8 cellular contexts compared by ENCODE assay signal in the genomic region with DNA sequence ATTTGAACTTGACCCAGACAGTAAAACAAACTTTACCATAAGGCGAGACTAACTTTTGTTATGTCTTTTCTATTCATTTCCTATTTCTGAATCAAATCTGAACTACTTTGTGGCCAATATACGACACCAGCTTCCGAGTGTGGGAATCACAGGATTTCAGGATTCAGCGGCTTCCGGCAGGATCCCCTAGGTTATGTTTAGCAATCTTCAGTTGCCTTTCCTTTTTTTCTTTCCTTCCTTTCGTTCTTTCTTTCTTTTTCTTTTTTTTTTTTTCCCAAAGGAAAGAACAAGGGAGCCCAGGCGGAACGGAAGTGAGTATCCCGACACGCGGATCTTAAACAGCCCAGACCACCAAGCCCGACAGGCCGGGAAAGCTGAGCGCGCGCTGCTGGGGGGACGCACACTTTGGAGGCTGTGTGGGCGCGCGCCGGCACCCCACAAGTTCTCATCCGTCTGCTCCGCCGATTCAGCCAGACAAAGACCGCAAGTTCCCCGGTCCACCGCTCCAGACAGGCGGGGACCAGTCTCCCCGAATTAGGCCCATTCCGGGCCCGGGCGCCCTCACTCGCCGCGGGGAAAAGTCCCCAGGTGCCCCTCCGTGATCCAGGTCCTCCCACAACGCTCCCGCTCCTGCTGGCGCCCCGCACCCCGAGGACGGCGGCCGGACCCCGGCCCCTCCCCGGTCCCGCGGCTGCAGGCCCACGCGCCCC. TPM values are rescaled to one million over a fixed set of nuclear protein-coding genes. Genes with fewer than 3 reads are reported as not detected.
DNase-seq lines count a peak whose midpoint lies in the region; ATAC-seq and TF ChIP-seq lines count a peak whose summit lies in the region.

No MANE protein-coding gene starts in this region.

- H3K4me3 Mint-ChIP-seq in H9 (peak overlapping the region; percentile 94 to 95), T-helper 17 cell (peak overlapping the region; percentile 90)

- H2BK12ac ChIP-seq in H9 (ENCODE audit: insufficient read length, low read depth, low read length), result no peak overlapping the region

- H3K9me3 ChIP-seq in H9 (ENCODE audit: control insufficient read depth, low read depth, low read length), result no peaks in the 10 kb centered on the region
- no peaks in the 10 kb centered on the region for H3K9me3 ChIP-seq in T-helper 17 cell (ENCODE audit: control insufficient read depth, low read length, poor library complexity, severe bottlenecking)
- no peaks in the 10 kb centered on the region for H3K9me3 ChIP-seq in mammary epithelial cell (replicated peaks; ENCODE audit: insufficient read depth, low read length)

- no peak overlapping the region for H2AK5ac ChIP-seq in H9 (ENCODE audit: insufficient read length, low read length)

- H4K91ac ChIP-seq in H9 (ENCODE audit: insufficient read length, low read depth, low read length), result no peak overlapping the region

- H3K27me3 ChIP-seq in H9 (ENCODE audit: insufficient read depth, low read length) (no peaks in the 10 kb centered on the region), mammary epithelial cell (ENCODE audit: insufficient read depth, low read length) (no peaks in the 10 kb centered on the region)

- no peak overlapping the region for H3T11ph ChIP-seq in H9 (ENCODE audit: low read length)

- H3K27me3 Mint-ChIP-seq in H9 (ENCODE audit: low read depth) (no peaks in the 10 kb centered on the region), T-helper 17 cell (peaks cover 5% of the 10 kb centered on the region)

- no peak for TF ChIP-seq CTCF in C4-2B (conservative IDR thresholded peaks at IDR 0.05)
- TF ChIP-seq CTCF in H9 (conservative IDR thresholded peaks at IDR 0.05), result no peak
- no peak for TF ChIP-seq CTCF in mammary epithelial cell (conservative IDR thresholded peaks at IDR 0.05 in 1 of 2, IDR thresholded peaks at IDR 0.05 in 1 of 2; ENCODE audit: extremely low read depth in 1 of 2, insufficient read depth in 1 of 2, low read depth in 1 of 2, low read length in 2 of 2)

- dilution Hi-C loops in mammary epithelial cell (cut with HindIII; ENCODE audit: low sequenced_read_pairs), result loop anchor here (5.0 kb wide), 3 partner anchors 37 to 88 kb away; no protein-coding TSS in a partner anchor

- ATAC-seq in T-helper 17 cell, result peak; percentile 43
- ATAC-seq in HG03460 (IDR thresholded peaks at IDR 0.05; ENCODE audit: unreplicated experiment), result no peak
- no peak for ATAC-seq in GM21526 (IDR thresholded peaks at IDR 0.05; ENCODE audit: low FRiP score, unreplicated experiment)

- no peak overlapping the region for H2BK15ac ChIP-seq in H9 (ENCODE audit: low read depth, low read length)

- H3K23ac ChIP-seq in H9 (ENCODE audit: insufficient read length, low read depth, low read length), result no peak overlapping the region

- peak overlapping the region; percentile 65 to 77 (median 75) for H3K4me3 ChIP-seq in mammary epithelial cell (replicated peaks in 1 of 3; ENCODE audit: insufficient read depth in 1 of 3, low read depth in 2 of 3, low read length in 3 of 3)

- in situ Hi-C loops in mammary epithelial cell (cut with MboI; ENCODE audit: low sequenced_read_pairs in 2 of 2), result no loop called here

- no peak overlapping the region for H2BK5ac ChIP-seq in H9 (ENCODE audit: insufficient read length, low read length)

- H3K79me2 ChIP-seq in H9 (ENCODE audit: insufficient read depth, low read length) (peaks cover 33% of the 10 kb centered on the region; the same call in 1 of the 2 replicates), mammary epithelial cell (ENCODE audit: insufficient read depth, low read length) (peaks cover 37% of the 10 kb centered on the region)

- peaks cover 7% of the 10 kb centered on the region for H3K79me1 ChIP-seq in H9 (ENCODE audit: insufficient read depth, low read depth, low read length, poor library complexity, severe bottlenecking)

- peak; percentile 25 for DNase-seq in H9
- peak; percentile 30 to 38 (median 36) for DNase-seq in T-helper 17 cell
- peak; percentile 31 for DNase-seq in mammary epithelial cell
- peak; percentile 75 for DNase-seq in left kidney (ENCODE audit: low read depth, low spot score)
- peak; percentile 19 for DNase-seq in stimulated activated CD8-positive, alpha-beta memory T cell treated with anti-CD3 and anti-CD28 coated beads, Interleukin-12 subunit alpha, Interleukin-12 subunit beta, amount 100 ng/mL, for 1 hour (ENCODE audit: low read depth)

- CTCF ChIA-PET in mammary epithelial cell (lab: Charles Lee; ENCODE audit: low non-redundant PET), result interaction anchor here (0.5 kb wide), 1 partner anchor 66 kb away, joined by 3 read pairs; a partner anchor contains a TSS

- no peaks in the 10 kb centered on the region for H3K36me3 ChIP-seq in mammary epithelial cell (ENCODE audit: insufficient read depth, low read length)

- H3K27ac ChIP-seq in C4-2B (peak overlapping the region; percentile 89), H9 (ENCODE audit: insufficient read length, low read depth, low read length) (no peak overlapping the region), mammary epithelial cell (ENCODE audit: insufficient read depth, low read depth, low read length) (peak overlapping the region; percentile 55)

- BruUV-seq in mammary epithelial cell (replicated peaks; lab: Mats Ljungman, UMichigan), result no TSS peak

- H4K8ac ChIP-seq in H9 (replicated peaks; ENCODE audit: insufficient read length, low read depth, low read length), result no peak overlapping the region

- peak overlapping the region; percentile 75 for H3K18ac ChIP-seq in H9 (ENCODE audit: insufficient read length, low read depth, low read length)

- H3K4me1 ChIP-seq in H9 (ENCODE audit: insufficient read depth, low read length) (no peaks in the 10 kb centered on the region; the same call in 1 of the 2 replicates), mammary epithelial cell (ENCODE audit: insufficient read depth, low read length) (peaks cover 16% of the 10 kb centered on the region)

- H4K20me1 ChIP-seq in H9 (ENCODE audit: control insufficient read depth, insufficient read depth, insufficient read length), result peaks cover 2% of the 10 kb centered on the region
- no peaks in the 10 kb centered on the region for H4K20me1 ChIP-seq in mammary epithelial cell (ENCODE audit: insufficient read depth, low read length)

- intact Hi-C loops in mammary epithelial cell (cut with micrococcal nuclease), result loop anchor here (1.0 kb wide), 1 partner anchor 27 kb away; no protein-coding TSS in a partner anchor

- no CpG with 5 or more reads among the region's 50 CpGs for WGBS in H9 (ENCODE audit: extremely low coverage, insufficient read length, low lambda C conversion rate)
- WGBS in mammary epithelial cell (ENCODE audit: low coverage, missing lambda C conversion rate), result 5% methylated on average over 7 of the region's 50 CpGs

- H3K4me2 ChIP-seq in H9 (ENCODE audit: insufficient read depth, insufficient read length, low read length) (peak overlapping the region; percentile 91), mammary epithelial cell (ENCODE audit: insufficient read depth, low read depth, low read length) (peak overlapping the region; percentile 78)

- H3K14ac ChIP-seq in H9 (ENCODE audit: insufficient read depth, low read length), result peak overlapping the region; percentile 93

- peaks cover 31 to 39% of the 10 kb centered on the region in 2 experiments for H3K4me1 Mint-ChIP-seq in H9
- H3K4me1 Mint-ChIP-seq in T-helper 17 cell, result peaks cover 19% of the 10 kb centered on the region

- H3K9ac ChIP-seq in H9 (ENCODE audit: extremely low read depth, insufficient read length, low read length), result peak overlapping the region; percentile 79
- H3K9ac ChIP-seq in mammary epithelial cell (ENCODE audit: insufficient read depth, low read length), result peak overlapping the region; percentile 69

- no peak overlapping the region for H3K56ac ChIP-seq in H9 (ENCODE audit: insufficient read length, low read depth, low read length)

- peaks cover 3 to 8% (median 7%) of the 10 kb centered on the region in 3 experiments; a peak in 6 of 7 replicates for H3K36me3 Mint-ChIP-seq in H9 (ENCODE audit: insufficient read depth in 1 of 3, low read depth in 3 of 3)
- H3K36me3 Mint-ChIP-seq in T-helper 17 cell (ENCODE audit: low read depth), result peaks cover 2% of the 10 kb centered on the region

- peaks cover 12% of the 10 kb centered on the region for H3K23me2 ChIP-seq in H9 (ENCODE audit: insufficient read length, low read depth, low read length, poor library complexity, severe bottlenecking)

- peak overlapping the region; percentile 40 to 93 (median 92) for H3K27ac Mint-ChIP-seq in H9
- H3K27ac Mint-ChIP-seq in T-helper 17 cell, result peak overlapping the region; percentile 53

- H4K5ac ChIP-seq in H9 (ENCODE audit: insufficient read length, low read depth, low read length), result no peak overlapping the region

- no peak overlapping the region for H2AFZ ChIP-seq in H9 (ENCODE audit: low read length)
- H2AFZ ChIP-seq in mammary epithelial cell (ENCODE audit: low read depth, low read length), result peak overlapping the region; percentile 76

- H2BK120ac ChIP-seq in H9 (ENCODE audit: low read depth, low read length, poor library complexity, severe bottlenecking), result no peak overlapping the region

- H3K9me3 Mint-ChIP-seq in H9, result no peaks in the 10 kb centered on the region

- no peak overlapping the region for H2BK20ac ChIP-seq in H9 (ENCODE audit: low read depth, low read length, poor library complexity, severe bottlenecking)

- no peak overlapping the region for H3K4ac ChIP-seq in H9 (ENCODE audit: low read depth, low read length)

RNA-seq across cellular contexts. Expression of a gene that starts 0.5 kb away (rescaled TPM):
- 82.7 and 85.8 TPM in 2 replicates for total RNA-seq in H9 (2021)
- 1 to 10 TPM; 1.9 to 2.6 TPM for total RNA-seq in T-helper 17 cell
- total RNA-seq in mammary epithelial cell, result 10 to 100 TPM; 20.7 to 28.3 TPM
- polyA plus RNA-seq in mammary epithelial cell, result 7.5 TPM
- 33.0 TPM for polyA minus RNA-seq in mammary epithelial cell

RNA-seq across cellular contexts. Expression of a gene that starts 1.3 kb away (rescaled TPM):
- total RNA-seq in H9 (2021) (7.8 and 8.9 TPM in 2 replicates), T-helper 17 cell (1 to 10 TPM; 3.4 to 4.5 TPM), mammary epithelial cell (1 to 10 TPM; 2.7 to 3.0 TPM)
- polyA plus RNA-seq in mammary epithelial cell, result 0.82 TPM
- not detected for polyA minus RNA-seq in mammary epithelial cell

Comparison
In these comparisons a context has a peak if more than half of its experiments do, and no peak if none do; other contexts are left out.
1. DNase-seq: peak in every context shown above with its lines; median percentile 75 in left kidney; 36 in T-helper 17 cell; 31 in mammary epithelial cell; 25 in H9; 19 in stimulated activated CD8-positive, alpha-beta memory T cell treated with anti-CD3 and anti-CD28 coated beads, Interleukin-12 subunit alpha, Interleukin-12 subunit beta, amount 100 ng/mL, for 1 hour.
2. RNA of a gene that starts 0.5 kb away (total RNA-seq): 82.7 to 85.8 TPM in H9 and 20.7 to 28.3 TPM in mammary epithelial cell; 1.9 to 2.6 TPM in T-helper 17 cell; every median in the first group is over 4 times any median in the second.